In the genomic region with DNA sequence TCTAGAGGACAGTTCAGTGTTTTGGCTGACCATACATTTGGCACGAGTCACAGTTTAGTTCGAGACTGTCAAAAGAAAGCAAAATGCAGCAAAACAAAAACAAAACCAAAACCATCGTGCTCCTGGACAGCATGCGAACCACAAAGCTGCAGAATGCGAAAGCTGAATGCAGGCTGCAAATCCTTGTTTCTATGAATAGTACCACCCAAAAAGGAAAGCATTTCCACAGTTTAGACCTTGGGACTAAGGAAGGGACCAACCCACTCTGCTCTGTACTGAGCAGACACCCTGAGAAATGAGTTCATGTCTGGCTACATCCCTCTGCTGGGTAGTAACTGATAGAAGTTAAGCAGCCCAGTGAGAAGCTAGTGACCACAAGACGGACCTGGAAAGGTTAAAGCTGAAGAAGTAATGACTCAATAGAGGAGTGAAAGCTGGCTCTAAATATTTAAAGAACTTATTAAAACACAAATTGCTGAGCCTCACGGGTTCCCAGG, we compare ENCODE assay signal across 10 cellular contexts. TPM values are rescaled to one million over a fixed set of nuclear protein-coding genes. Genes with fewer than 3 reads are reported as not detected.
DNase-seq lines count a peak whose midpoint lies in the region; ATAC-seq and TF ChIP-seq lines count a peak whose summit lies in the region.
"Had no signal": no experiment of that assay in that cellular context is flagged by ENCODE, and none has a peak within 500 bp of the region (broad histone marks: within the 10 kb centered on the region; RNA-seq: fewer than 3 reads in every experiment).

No MANE protein-coding gene starts in this region.

- no peaks in the 10 kb centered on the region for H4K20me1 ChIP-seq in hepatocyte (ENCODE audit: insufficient read depth, poor library complexity, severe bottlenecking)

- TF ChIP-seq CTCF in AG09309 (IDR thresholded peaks at IDR 0.05; ENCODE audit: control insufficient read depth, insufficient read depth, low read depth, low read length, missing control alignments) (peak; percentile 11), hepatocyte (IDR thresholded peaks at IDR 0.05; ENCODE audit: poor library complexity) (no peak)

- no peaks in the 10 kb centered on the region for H3K27me3 ChIP-seq in hepatocyte
- H3K27me3 ChIP-seq: testis had no signal

- H3K4me1 ChIP-seq in hepatocyte (ENCODE audit: insufficient read depth), result peaks cover 27% of the 10 kb centered on the region

- no peaks in the 10 kb centered on the region for H3K36me3 ChIP-seq in hepatocyte (replicated peaks; ENCODE audit: insufficient read depth, low read depth)

- H3K79me2 ChIP-seq in hepatocyte, result peaks cover 42% of the 10 kb centered on the region

- no peaks in the 10 kb centered on the region for H3K9me3 ChIP-seq in hepatocyte (ENCODE audit: low read depth)
- H3K9me3 ChIP-seq: testis had no signal

- DNase-seq in AG09309 (ENCODE audit: low read depth) (peak; percentile 45), LHCN-M2 (ENCODE audit: low read depth) (peak; percentile 24), fibroblast of peridontal ligament (ENCODE audit: extremely low read depth) (peak; percentile 71), NCI-H2081 (lab: John Stamatoyannopoulos, UW) (no peak), NOMO-1 (lab: John Stamatoyannopoulos, UW; ENCODE audit: unreplicated experiment in 2 of 2) (no peak), NCI-H2171 treated with DMSO at 0.1 percent for 48 hours (lab: John Stamatoyannopoulos, UW) (no peak), hepatocyte (ENCODE audit: low spot score) (no peak)
- DNase-seq: DMS53, testis had no signal

- WGBS in hepatocyte (ENCODE audit: low lambda C conversion rate, missing lambda C conversion rate), result 85% methylated on average over 7 of the region's 7 CpGs

- H3K4me3 ChIP-seq in AG09309 (ENCODE audit: control insufficient read depth, low read depth, low read length) (peak overlapping the region; percentile 13), hepatocyte (no peak overlapping the region)
- H3K4me3 ChIP-seq: testis had no signal

- no peak overlapping the region for H2AFZ ChIP-seq in hepatocyte

- ATAC-seq in GM19397 (IDR thresholded peaks at IDR 0.05; ENCODE audit: unreplicated experiment), result peak; percentile 39

- H3K4me2 ChIP-seq in hepatocyte, result no peak overlapping the region

- no peak overlapping the region for H3K27ac ChIP-seq in hepatocyte

- no peaks in the 10 kb centered on the region for H3K9me2 ChIP-seq in hepatocyte (replicated peaks; ENCODE audit: insufficient read depth)

RNA-seq across cellular contexts. Expression of a gene that starts 3.9 kb away (rescaled TPM):
- total RNA-seq in LHCN-M2 (2014; rRNA removed) (0.06 and 0.23 TPM in 2 replicates), hepatocyte (7.9 and 8.3 TPM in 2 replicates)
- polyA plus RNA-seq in LHCN-M2 (2012), result 0.09 TPM
- 1.5 TPM in 2 replicates for polyA plus RNA-seq in hepatocyte

Comparison
In these comparisons a context has a peak if more than half of its experiments do, and no peak if none do; other contexts are left out.
1. DNase-seq: peak in AG09309 (single experiment), LHCN-M2 (single experiment) and fibroblast of peridontal ligament (single experiment); none in NCI-H2081 (0 of 2), NOMO-1 (0 of 2), NCI-H2171 treated with DMSO at 0.1 percent for 48 hours (single experiment) and hepatocyte (single experiment).